Comparison of ENCODE assay signal across 24 cellular contexts in genomic region chr17:67248291-67248690, GRCh38. TPM values are rescaled to one million over a fixed set of nuclear protein-coding genes. Genes with fewer than 3 reads are reported as not detected.
A peak's percentile ranks its signal among the peaks of the same experiment; 100 is the strongest.
DNase-seq lines count a peak whose midpoint lies in the region; ATAC-seq and TF ChIP-seq lines count a peak whose summit lies in the region.
"Had no signal": no experiment of that assay in that cellular context is flagged by ENCODE, and none has a peak within 500 bp of the region (broad histone marks: within the 10 kb centered on the region; RNA-seq: fewer than 3 reads in every experiment).

No MANE protein-coding gene starts in this region.

- no peak overlapping the region for H3K27ac ChIP-seq in right atrium auricular region
- no peak overlapping the region for H3K27ac ChIP-seq in heart right ventricle
- H3K27ac ChIP-seq: ascending aorta, psoas muscle, SJSA1 had no signal

- H3K27me3 Mint-ChIP-seq in brain, result peaks cover 6% of the 10 kb centered on the region
- no peaks in the 10 kb centered on the region for H3K27me3 Mint-ChIP-seq in mesothelial cell of epicardium (ENCODE audit: low read depth)
- H3K27me3 Mint-ChIP-seq: activated naive CD4-positive, alpha-beta T cell treated with anti-CD3 and anti-CD28 coated beads, Interleukin-2, amount 50 U/mL, for 24 hours; naive thymus-derived CD8-positive, alpha-beta T cell had no signal

- WGBS in heart right ventricle, 2 donors, result 86 to 91% methylated on average over 6 of the region's 6 CpGs

- H3K27ac Mint-ChIP-seq in brain, result no peak overlapping the region
- H3K27ac Mint-ChIP-seq in mesothelial cell of epicardium, result peak overlapping the region; percentile 66
- H3K27ac Mint-ChIP-seq: activated B cell treated with CpG ODN at 0.5 μM for 24 hours; activated naive CD4-positive, alpha-beta T cell treated with anti-CD3 and anti-CD28 coated beads, Interleukin-2, amount 50 U/mL, for 24 hours had no signal

- peak; percentile 11 for DNase-seq in right atrium auricular region (ENCODE audit: low spot score)
- DNase-seq in heart right ventricle, result no peak
- DNase-seq in mesothelial cell of epicardium (ENCODE audit: low spot score in 2 of 2, unreplicated experiment in 2 of 2), result no peak
- no peak for DNase-seq in NCI-H69 (lab: John Stamatoyannopoulos, UW)
- DNase-seq: activated B cell treated with CpG ODN at 0.5 μM for 24 hours; activated CD4-positive, alpha-beta T cell treated with anti-CD3 and anti-CD28 coated beads, Interleukin-2, amount 50 U/mL, for 48 hours; activated T-cell treated with anti-CD3 and anti-CD28 coated beads, Interleukin-2, amount 50 U/mL, for 4 hours; effector memory CD4-positive, alpha-beta T cell; left cardiac atrium; mesenchymal stem cell; MM.1S; naive thymus-derived CD8-positive, alpha-beta T cell; NCI-H1436; NCI-H510A treated with DMSO at 0.1 percent for 48 hours; NK-92 treated with Interleukin-12 subunit alpha and Interleukin-12 subunit beta, amount 100 ng/mL, for 24 hours; psoas muscle had no signal

- H3K27me3 ChIP-seq in right atrium auricular region, result no peaks in the 10 kb centered on the region
- no peaks in the 10 kb centered on the region for H3K27me3 ChIP-seq in heart right ventricle
- H3K27me3 ChIP-seq: ascending aorta, SJSA1 had no signal

- H3K4me1 Mint-ChIP-seq in brain (peaks cover 22% of the 10 kb centered on the region), mesothelial cell of epicardium (peaks cover 30% of the 10 kb centered on the region)

- no peak for ATAC-seq in heart right ventricle
- ATAC-seq in GM21723 (IDR thresholded peaks at IDR 0.05; ENCODE audit: unreplicated experiment), result no peak
- ATAC-seq in GM21576 (IDR thresholded peaks at IDR 0.05; ENCODE audit: unreplicated experiment), result no peak
- ATAC-seq: activated T-cell treated with anti-CD3 and anti-CD28 coated beads, Interleukin-2, amount 50 U/mL, for 4 hours; K562; left cardiac atrium; naive thymus-derived CD8-positive, alpha-beta T cell; Panc1; psoas muscle had no signal

- H3K4me3 ChIP-seq in right atrium auricular region, result no peak overlapping the region
- no peak overlapping the region for H3K4me3 ChIP-seq in heart right ventricle
- H3K4me3 ChIP-seq: ascending aorta, K562, psoas muscle, SJSA1 had no signal

- H3K4me3 Mint-ChIP-seq in brain (peak overlapping the region in 4 of 5 experiments; percentile 23 to 73 (median 50)), mesothelial cell of epicardium (no peak overlapping the region)

- TF ChIP-seq CTCF in right atrium auricular region (IDR thresholded peaks at IDR 0.05), result no peak
- no peak for TF ChIP-seq CTCF in heart right ventricle (IDR thresholded peaks at IDR 0.05)
- TF ChIP-seq CTCF in brain (conservative IDR thresholded peaks at IDR 0.05), result no peak
- no peak for TF ChIP-seq CTCF in mesothelial cell of epicardium (IDR thresholded peaks at IDR 0.05; ENCODE audit: unreplicated experiment)

- H3K36me3 Mint-ChIP-seq in brain (no peaks in the 10 kb centered on the region), mesothelial cell of epicardium (no peaks in the 10 kb centered on the region)
- H3K36me3 Mint-ChIP-seq: activated naive CD4-positive, alpha-beta T cell treated with anti-CD3 and anti-CD28 coated beads, Interleukin-2, amount 50 U/mL, for 24 hours; naive thymus-derived CD8-positive, alpha-beta T cell had no signal

- H3K9me3 ChIP-seq in right atrium auricular region (no peaks in the 10 kb centered on the region), heart right ventricle (no peaks in the 10 kb centered on the region)
- H3K9me3 ChIP-seq: ascending aorta, psoas muscle, SJSA1 had no signal

- H3K36me3 ChIP-seq in right atrium auricular region (no peaks in the 10 kb centered on the region), heart right ventricle (no peaks in the 10 kb centered on the region)
- H3K36me3 ChIP-seq: ascending aorta had no signal

- intact Hi-C loops in heart right ventricle (cut with DNase I), result loop anchor here in 3 of 10 donors (5.0 to 10.0 kb wide), 3 partner anchors 39 to 117 kb away; partner anchors contain the start of gene PSMD12 (in 1 of the 3)

- H3K4me1 ChIP-seq in right atrium auricular region (peaks cover 0 to 22% of the 10 kb centered on the region in 2 donors), heart right ventricle (peaks cover 5 to 27% (median 20%) of the 10 kb centered on the region in 9 donors)

- no peaks in the 10 kb centered on the region for H3K9me3 Mint-ChIP-seq in brain
- H3K9me3 Mint-ChIP-seq in mesothelial cell of epicardium, result no peaks in the 10 kb centered on the region
- H3K9me3 Mint-ChIP-seq: activated B cell treated with CpG ODN at 0.5 μM for 24 hours; activated naive CD4-positive, alpha-beta T cell treated with anti-CD3 and anti-CD28 coated beads, Interleukin-2, amount 50 U/mL, for 24 hours; activated T-cell treated with anti-CD3 and anti-CD28 coated beads, Interleukin-2, amount 50 U/mL, for 4 hours; naive thymus-derived CD8-positive, alpha-beta T cell had no signal

RNA-seq across cellular contexts. Expression of gene HELZ, which starts 3.3 kb away (rescaled TPM):
- total RNA-seq in right atrium auricular region (10 to 100 TPM; 25.2 to 29.1 TPM), heart right ventricle (10 to 100 TPM; 27.4 to 50.3 (median 41.7) TPM), mesothelial cell of epicardium (84.1 to 86.6 TPM (median 85.6 TPM) in 3 replicates)
- polyA plus RNA-seq in heart right ventricle (1 to 10 TPM; 2.4 to 4.5 TPM), brain (ENCODE audit: insufficient read depth, low read depth, low replicate concordance) (8.2 TPM)
